In genomic region chr17:38296834-38297517, GRCh38 we compare ENCODE assay signal across 8 cellular contexts. TPM values are rescaled to one million over a fixed set of nuclear protein-coding genes. Genes with fewer than 3 reads are reported as not detected.
A peak's percentile ranks its signal among the peaks of the same experiment; 100 is the strongest.
DNase-seq lines count a peak whose midpoint lies in the region; ATAC-seq and TF ChIP-seq lines count a peak whose summit lies in the region.
"Not testable (repeated sequence)": the region's sequence is repeated elsewhere in the genome, so short reads cannot be mapped to it uniquely, and the experiment has no call there.

MRPL45 (plus strand) TSS chr17:38297168; CDS start chr17:38297184, 16 bp downstream.

- H3K36me3 ChIP-seq in PC-3 (ENCODE audit: low read depth, low read length); mucosa of descending colon (ENCODE audit: low read depth): not testable (repeated sequence)

- H3K79me2 ChIP-seq in PC-3 (ENCODE audit: low read length), result not testable (repeated sequence)

- H2AFZ ChIP-seq in PC-3 (ENCODE audit: low read length), result 0 out of 2 replicates have a peak within 1 kb of the TSS, but pooled peaks have one; percentile 64

- H3K9me2 ChIP-seq in PC-3 (replicated peaks; ENCODE audit: low read length), result not testable (repeated sequence)

- peak within 1 kb of the TSS; percentile 71 for H3K4me2 ChIP-seq in PC-3 (ENCODE audit: low read length)

- not testable (repeated sequence) for H3K27me3 ChIP-seq in PC-3 (ENCODE audit: low read length)

- ATAC-seq in GM21717 (IDR thresholded peaks at IDR 0.05; ENCODE audit: unreplicated experiment) (peak; percentile 83), PC-3 (peak; percentile 99), mucosa of descending colon (peak; percentile 99)

- TF ChIP-seq CTCF in PC-3 (conservative IDR thresholded peaks at IDR 0.05; ENCODE audit: low read depth, low read length); mucosa of descending colon (IDR thresholded peaks at IDR 0.05): not testable (repeated sequence)

- intact Hi-C loops in PC-3 (cut with micrococcal nuclease); mucosa of descending colon (cut with DNase I, micrococcal nuclease): not testable (repeated sequence)

- H3K9ac ChIP-seq in PC-3 (ENCODE audit: low read length), result peak within 1 kb of the TSS; percentile 79

- POLR2A ChIA-PET in PC-3 (lab: Charles Lee; ENCODE audit: unreplicated experiment), result not testable (repeated sequence)

- CTCF ChIA-PET in PC-3 (lab: Charles Lee), result not testable (repeated sequence)

- peak within 1 kb of the TSS; percentile 63 for H3K4me3 ChIP-seq in Jurkat, Clone E6-1 (ENCODE audit: low read length)
- peak within 1 kb of the TSS; percentile 74 for H3K4me3 ChIP-seq in PC-3 (ENCODE audit: low read length)
- H3K4me3 ChIP-seq in mucosa of descending colon, result peak within 1 kb of the TSS; percentile 14

- not testable (repeated sequence) for H4K20me1 ChIP-seq in PC-3 (ENCODE audit: low read length)

- not testable (repeated sequence) for H3F3A ChIP-seq in PC-3 (ENCODE audit: low read length, unreplicated experiment)

- not testable (repeated sequence) for H3K4me1 ChIP-seq in PC-3 (ENCODE audit: insufficient read depth, low read length); mucosa of descending colon (ENCODE audit: low read depth)

- H3K27ac ChIP-seq in PC-3 (ENCODE audit: low read length), result peak within 1 kb of the TSS; percentile 26; the same call in 1 of the 2 replicates
- H3K27ac ChIP-seq in epithelial cell of prostate, result peak within 1 kb of the TSS; percentile 26

- BruUV-seq in PC-3 (replicated peaks; lab: Mats Ljungman, UMichigan), result not testable (repeated sequence)

- H3K9me3 ChIP-seq in PC-3 (ENCODE audit: low read length); mucosa of descending colon: not testable (repeated sequence)

- DNase-seq in DMS153 (lab: John Stamatoyannopoulos, UW) (peak; percentile 95), PC-3 (peak; percentile 94), activated T-cell treated with anti-CD3 and anti-CD28 coated beads for 48 hours (ENCODE audit: low read depth) (peak; percentile 95), epithelial cell of prostate (ENCODE audit: low read depth, low spot score) (peak; percentile 74), mucosa of descending colon (peak; percentile 98 to 99 (median 98))
- peak; percentile 96 for DNase-seq in Jurkat, Clone E6-1 (ENCODE audit: low read depth, low spot score)
- peak; percentile 77 to 93 for DNase-seq in stimulated activated CD8-positive, alpha-beta memory T cell treated with anti-CD3 and anti-CD28 coated beads, Interleukin-4, amount 100 ng/mL, for 1 hour (ENCODE audit: low read depth in 2 of 2, low spot score in 1 of 2)

RNA-seq across cellular contexts. Expression of gene MRPL45, which starts in this region (rescaled TPM):
- polyA plus RNA-seq in Jurkat, Clone E6-1 (2012; ENCODE audit: insufficient read depth, insufficient read length), result 59.8 TPM
- 31.4 and 34.3 TPM in 2 replicates for total RNA-seq in PC-3 (2014; rRNA removed)
- total RNA-seq in mucosa of descending colon, result 10 to 100 TPM; 25.7 to 28.1 (median 27.9) TPM

Comparison
In these comparisons a context has a peak if more than half of its experiments do, and no peak if none do; other contexts are left out.
1. Peak in every context shown above with its lines: DNase-seq, ATAC-seq, H3K4me3 ChIP-seq and H3K27ac ChIP-seq.
2. H3K4me3 ChIP-seq: peak in every context shown above with its lines; median percentile 74 in PC-3; 63 in Jurkat, Clone E6-1; 14 in mucosa of descending colon.